9 cellular contexts compared by ENCODE assay signal in genomic region chr19:16330811-16331690, GRCh38. TPM values are rescaled to one million over a fixed set of nuclear protein-coding genes. Genes with fewer than 3 reads are reported as not detected.
DNase-seq lines count a peak whose midpoint lies in the region; ATAC-seq lines count a peak whose summit lies in the region.
"Had no signal": no experiment of that assay in that cellular context is flagged by ENCODE, and none has a peak within 500 bp of the region (broad histone marks: within the 10 kb centered on the region; RNA-seq: fewer than 3 reads in every experiment).

No MANE protein-coding gene starts in this region.

- DNase-seq in activated T-cell treated with anti-CD3 and anti-CD28 coated beads, Interleukin-2, amount 50 U/mL, for 4 hours, result peak; percentile 10
- no peak for DNase-seq in activated T-cell treated with anti-CD3 and anti-CD28 coated beads for 4 hours
- DNase-seq in T-helper 2 cell, result peak in 3 of 5 experiments; percentile 22 to 42 (median 39)
- DNase-seq in stimulated activated naive CD4-positive, alpha-beta T cell treated with Interleukin-2 at 50 U/mL for 16 hours (lab: John Stamatoyannopoulos, UW), result peak; percentile 39
- DNase-seq in head of caudate nucleus, result no peak
- no peak for DNase-seq in GDM1 (lab: John Stamatoyannopoulos, UW)
- DNase-seq: NCI-H510A treated with DMSO at 0.1 percent for 48 hours had no signal

- no peaks in the 10 kb centered on the region for H3K9me3 Mint-ChIP-seq in activated T-cell treated with anti-CD3 and anti-CD28 coated beads, Interleukin-2, amount 50 U/mL, for 4 hours

- intact Hi-C loops in head of caudate nucleus (cut with DNase I), result no loop called here

- H3K4me3 Mint-ChIP-seq in activated T-cell treated with anti-CD3 and anti-CD28 coated beads, Interleukin-2, amount 50 U/mL, for 4 hours, result no peak overlapping the region

- peak overlapping the region; percentile 58 to 60 for H3K27ac ChIP-seq in esophagus (ENCODE audit: low read depth in 2 of 2, low read length in 1 of 2)

- no peaks in the 10 kb centered on the region for H3K27me3 ChIP-seq in esophagus (ENCODE audit: control insufficient read depth in 1 of 2, insufficient read depth in 2 of 2, low read length in 2 of 2)

- H3K4me1 ChIP-seq in esophagus (ENCODE audit: control insufficient read depth in 2 of 2, insufficient read depth in 2 of 2, low read length in 1 of 2), result peaks cover 0 to 2% of the 10 kb centered on the region in 2 donors

- no peaks in the 10 kb centered on the region for H3K9me3 ChIP-seq in esophagus (ENCODE audit: control insufficient read depth in 2 of 2, insufficient read depth in 1 of 2, low read depth in 1 of 2, low read length in 1 of 2)

- peaks cover 11% of the 10 kb centered on the region for H3K36me3 Mint-ChIP-seq in activated T-cell treated with anti-CD3 and anti-CD28 coated beads, Interleukin-2, amount 50 U/mL, for 4 hours (ENCODE audit: insufficient read depth)

- H3K36me3 ChIP-seq in esophagus (ENCODE audit: control insufficient read depth in 2 of 2, insufficient read depth in 2 of 2, low read length in 1 of 2), result peaks cover 0 to 7% of the 10 kb centered on the region in 2 donors

- no peaks in the 10 kb centered on the region for H3K27me3 Mint-ChIP-seq in activated T-cell treated with anti-CD3 and anti-CD28 coated beads, Interleukin-2, amount 50 U/mL, for 4 hours (ENCODE audit: low read depth)

- no peak overlapping the region for H3K4me3 ChIP-seq in esophagus (ENCODE audit: low read depth in 1 of 2, low read length in 2 of 2)

- WGBS in esophagus, 2 donors, result 73 to 76% methylated on average over 16 of the region's 16 CpGs

- H3K4me1 Mint-ChIP-seq in activated T-cell treated with anti-CD3 and anti-CD28 coated beads, Interleukin-2, amount 50 U/mL, for 4 hours (ENCODE audit: low read depth), result peaks cover 63% of the 10 kb centered on the region

- ATAC-seq in activated T-cell treated with anti-CD3 and anti-CD28 coated beads, Interleukin-2, amount 50 U/mL, for 4 hours, result peak; percentile 20 to 23
- ATAC-seq in HG02870 (IDR thresholded peaks at IDR 0.05; ENCODE audit: unreplicated experiment), result no peak

RNA-seq across cellular contexts. Expression of gene KLF2, which starts 6.4 kb away (rescaled TPM):
- total RNA-seq in activated T-cell treated with anti-CD3 and anti-CD28 coated beads, Interleukin-2, amount 50 U/mL, for 4 hours, result 1 to 10 TPM; 1.4 to 2.5 (median 2.4) TPM
- polyA plus RNA-seq in esophagus, result 10 to 100 TPM in 1 of 2 donors, 1 to 10 TPM in 1; 2.4 to 12.1 TPM

Comparison
In these comparisons a context has a peak if more than half of its experiments do, and no peak if none do; other contexts are left out.
1. DNase-seq: peak in activated T-cell treated with anti-CD3 and anti-CD28 coated beads, Interleukin-2, amount 50 U/mL, for 4 hours (single experiment), T-helper 2 cell (3 of 5) and stimulated activated naive CD4-positive, alpha-beta T cell treated with Interleukin-2 at 50 U/mL for 16 hours (single experiment); none in activated T-cell treated with anti-CD3 and anti-CD28 coated beads for 4 hours (single experiment), head of caudate nucleus (0 of 42) and GDM1 (single experiment).